ENCODE assay signal across 26 cellular contexts in genomic region chr1:31652891-31653489, GRCh38. TPM values are rescaled to one million over a fixed set of nuclear protein-coding genes. Genes with fewer than 3 reads are reported as not detected.
A peak's percentile ranks its signal among the peaks of the same experiment; 100 is the strongest.
DNase-seq lines count a peak whose midpoint lies in the region; ATAC-seq and TF ChIP-seq lines count a peak whose summit lies in the region.
"Had no signal": no experiment of that assay in that cellular context is flagged by ENCODE, and none has a peak within 500 bp of the region (broad histone marks: within the 10 kb centered on the region; RNA-seq: fewer than 3 reads in every experiment).

No MANE protein-coding gene starts in this region.

- H4K20me1 ChIP-seq in neural cell (ENCODE audit: insufficient read depth), result no peaks in the 10 kb centered on the region

- peak overlapping the region; percentile 23 for H3K4me2 ChIP-seq in neural cell (ENCODE audit: low read length)
- H3K4me2 ChIP-seq: PC-9 had no signal

- DNase-seq in dorsolateral prefrontal cortex (no peak), lower lobe of right lung (no peak), upper lobe of right lung (no peak), NCI-H1930 (lab: John Stamatoyannopoulos, UW) (no peak), hippocampal formation (lab: John Stamatoyannopoulos, UW) (no peak)
- no peak for DNase-seq in activated T-cell treated with anti-CD3 and anti-CD28 coated beads, Interleukin-2, amount 50 U/mL, for 48 hours
- DNase-seq: C1 segment of cervical spinal cord, COR-L47, DMS53, Karpas-422, NCI-H1092, NCI-H1417 treated with DMSO at 0.1 percent for 48 hours, NCI-H187, NCI-H446 treated with DMSO at 0.1 percent for 48 hours, NCI-H526 treated with DMSO at 0.1 percent for 48 hours, PC-9 had no signal

- no peaks in the 10 kb centered on the region for H3K79me2 ChIP-seq in neural cell (replicated peaks; ENCODE audit: insufficient read depth, low read length)

- H3K9ac ChIP-seq in neural cell (ENCODE audit: low read length), result peak overlapping the region; percentile 68

- ATAC-seq in lower lobe of right lung (peak; percentile 75 to 86), upper lobe of right lung (peak; percentile 83)
- ATAC-seq: HCT116, Right ventricle myocardium inferior had no signal

- H2AFZ ChIP-seq in neural cell (ENCODE audit: low read depth, low read length), result no peak overlapping the region
- H2AFZ ChIP-seq: PC-9 had no signal

- TF ChIP-seq CTCF in dorsolateral prefrontal cortex (IDR thresholded peaks at IDR 0.05 in 54 of 56, conservative IDR thresholded peaks at IDR 0.05 in 2 of 56; ENCODE audit: low read depth in 1 of 56, partially characterized antibody in 56 of 56) (no peak), lower lobe of right lung (IDR thresholded peaks at IDR 0.05) (no peak), neural cell (IDR thresholded peaks at IDR 0.05; ENCODE audit: poor library complexity, severe bottlenecking) (no peak), upper lobe of right lung (IDR thresholded peaks at IDR 0.05) (no peak)

- H3K36me3 ChIP-seq in lower lobe of right lung (no peaks in the 10 kb centered on the region), neural cell (ENCODE audit: insufficient read depth, low read length) (no peaks in the 10 kb centered on the region), upper lobe of right lung (no peaks in the 10 kb centered on the region)

- H3K27ac ChIP-seq in dorsolateral prefrontal cortex (peak overlapping the region in 38 of 59 donors; percentile 2 to 75 (median 60)), lower lobe of right lung (no peak overlapping the region), neural cell (ENCODE audit: low read length) (peak overlapping the region; percentile 94), upper lobe of right lung (no peak overlapping the region)
- H3K27ac ChIP-seq: HL-60, PC-9 had no signal

- peaks cover 3% of the 10 kb centered on the region for H3F3A ChIP-seq in neural cell (ENCODE audit: insufficient read depth, low read length, poor library complexity, severe bottlenecking)

- H3K9me2 ChIP-seq in neural cell (ENCODE audit: insufficient read depth, low read length), result no peaks in the 10 kb centered on the region

- no peaks in the 10 kb centered on the region for H3K9me3 ChIP-seq in lower lobe of right lung
- no peaks in the 10 kb centered on the region for H3K9me3 ChIP-seq in neural cell (ENCODE audit: low read length)
- no peaks in the 10 kb centered on the region for H3K9me3 ChIP-seq in upper lobe of right lung

- H3K4me3 ChIP-seq in dorsolateral prefrontal cortex (no peak overlapping the region), lower lobe of right lung (no peak overlapping the region), neural cell (ENCODE audit: low read length) (peak overlapping the region; percentile 57), upper lobe of right lung (no peak overlapping the region)
- H3K4me3 ChIP-seq: PC-9 had no signal

- H3K27me3 ChIP-seq in dorsolateral prefrontal cortex (no peaks in the 10 kb centered on the region), lower lobe of right lung (ENCODE audit: low read depth) (no peaks in the 10 kb centered on the region), neural cell (ENCODE audit: insufficient read depth, low read depth, low read length) (no peaks in the 10 kb centered on the region), upper lobe of right lung (no peaks in the 10 kb centered on the region)

- no peak for TF ChIP-seq RAD21 in neural cell (conservative IDR thresholded peaks at IDR 0.05)

- no peak for TF ChIP-seq EP300 in neural cell (conservative IDR thresholded peaks at IDR 0.05; ENCODE audit: poor library complexity, severe bottlenecking)

- H3K4me1 ChIP-seq in lower lobe of right lung (no peaks in the 10 kb centered on the region), upper lobe of right lung (no peaks in the 10 kb centered on the region)

- intact Hi-C loops in dorsolateral prefrontal cortex (cut with DNase I), result loop anchor here in 1 of 2 donors (10.0 kb wide), 1 partner anchor 312 kb away; no protein-coding TSS in a partner anchor
- intact Hi-C loops in lower lobe of right lung (cut with DNase I), result no loop called here
- intact Hi-C loops in upper lobe of right lung (cut with DNase I), result no loop called here

TF ChIP-seq in neural cell, 6 proteins besides CTCF, POLR2A, EP300 and RAD21:
- no peak for TF ChIP-seq TAF1 (IDR thresholded peaks at IDR 0.05; ENCODE audit: low read depth)
- no peak for TF ChIP-seq EZH2 (IDR thresholded peaks at IDR 0.05; ENCODE audit: borderline replicate concordance, insufficient read depth, low read length, poor library complexity, severe bottlenecking)
- TF ChIP-seq POLR2AphosphoS5 (IDR thresholded peaks at IDR 0.05), result no peak
- no peak for TF ChIP-seq SMC3 (conservative IDR thresholded peaks at IDR 0.05; ENCODE audit: poor library complexity)
- TF ChIP-seq, protein P1, sequence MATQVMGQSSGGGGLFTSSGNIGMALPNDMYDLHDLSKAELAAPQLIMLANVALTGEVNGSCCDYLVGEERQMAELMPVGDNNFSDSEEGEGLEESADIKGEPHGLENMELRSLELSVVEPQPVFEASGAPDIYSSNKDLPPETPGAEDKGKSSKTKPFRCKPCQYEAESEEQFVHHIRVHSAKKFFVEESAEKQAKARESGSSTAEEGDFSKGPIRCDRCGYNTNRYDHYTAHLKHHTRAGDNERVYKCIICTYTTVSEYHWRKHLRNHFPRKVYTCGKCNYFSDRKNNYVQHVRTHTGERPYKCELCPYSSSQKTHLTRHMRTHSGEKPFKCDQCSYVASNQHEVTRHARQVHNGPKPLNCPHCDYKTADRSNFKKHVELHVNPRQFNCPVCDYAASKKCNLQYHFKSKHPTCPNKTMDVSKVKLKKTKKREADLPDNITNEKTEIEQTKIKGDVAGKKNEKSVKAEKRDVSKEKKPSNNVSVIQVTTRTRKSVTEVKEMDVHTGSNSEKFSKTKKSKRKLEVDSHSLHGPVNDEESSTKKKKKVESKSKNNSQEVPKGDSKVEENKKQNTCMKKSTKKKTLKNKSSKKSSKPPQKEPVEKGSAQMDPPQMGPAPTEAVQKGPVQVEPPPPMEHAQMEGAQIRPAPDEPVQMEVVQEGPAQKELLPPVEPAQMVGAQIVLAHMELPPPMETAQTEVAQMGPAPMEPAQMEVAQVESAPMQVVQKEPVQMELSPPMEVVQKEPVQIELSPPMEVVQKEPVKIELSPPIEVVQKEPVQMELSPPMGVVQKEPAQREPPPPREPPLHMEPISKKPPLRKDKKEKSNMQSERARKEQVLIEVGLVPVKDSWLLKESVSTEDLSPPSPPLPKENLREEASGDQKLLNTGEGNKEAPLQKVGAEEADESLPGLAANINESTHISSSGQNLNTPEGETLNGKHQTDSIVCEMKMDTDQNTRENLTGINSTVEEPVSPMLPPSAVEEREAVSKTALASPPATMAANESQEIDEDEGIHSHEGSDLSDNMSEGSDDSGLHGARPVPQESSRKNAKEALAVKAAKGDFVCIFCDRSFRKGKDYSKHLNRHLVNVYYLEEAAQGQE (IDR thresholded peaks at IDR 0.05; ENCODE audit: borderline replicate concordance), result no peak
- TF ChIP-seq MXI1 (conservative IDR thresholded peaks at IDR 0.05; ENCODE audit: poor library complexity, severe bottlenecking), result no peak

RNA-seq across cellular contexts. Expression of gene PEF1, which starts 8.3 kb away (rescaled TPM):
- 10 to 100 TPM; 41.8 to 80.3 (median 60.8) TPM for total RNA-seq in dorsolateral prefrontal cortex
- 61.6 TPM for total RNA-seq in lower lobe of right lung
- 48.2 and 51.1 TPM in 2 replicates for polyA plus RNA-seq in neural cell
- polyA minus RNA-seq in neural cell, result 36.1 and 41.9 TPM in 2 replicates
- total RNA-seq in upper lobe of right lung, result 69.9 TPM

RNA-seq across cellular contexts. Expression of gene HCRTR1, which starts 35.5 kb away (rescaled TPM):
- total RNA-seq in dorsolateral prefrontal cortex (1 to 10 TPM in 8 of 120 experiments, under 1 TPM in 41, not detected in 71; 0.22 to 1.4 (median 0.52) TPM), lower lobe of right lung (not detected), upper lobe of right lung (not detected)
- 0.34 and 0.37 TPM in 2 replicates for polyA plus RNA-seq in neural cell
- 0.35 TPM in 1 of 2 replicates, not detected in the other for polyA minus RNA-seq in neural cell
- total RNA-seq: A673; CD4-positive, alpha-beta memory T cell; Daoy; H4; PC-9; RPMI7951; SK-MEL-5 had no signal
- polyA plus RNA-seq: CD4-positive, alpha-beta memory T cell had no signal

RNA-seq across cellular contexts. Expression of gene COL16A1, which starts 50.8 kb away (rescaled TPM):
- total RNA-seq in dorsolateral prefrontal cortex (100 to 1,000 TPM in 60 of 120 experiments, 10 to 100 TPM in 60; 24.6 to 285 (median 97.8) TPM), lower lobe of right lung (11.8 TPM), upper lobe of right lung (28.9 TPM)
- polyA plus RNA-seq in neural cell, result 3.4 and 4.4 TPM in 2 replicates
- 1.5 and 2.1 TPM in 2 replicates for polyA minus RNA-seq in neural cell
- total RNA-seq: CD4-positive, alpha-beta memory T cell had no signal
- polyA plus RNA-seq: CD4-positive, alpha-beta memory T cell had no signal

Comparison
In these comparisons a context has a peak if more than half of its experiments do, and no peak if none do; other contexts are left out.
1. H3K27ac ChIP-seq: peak in dorsolateral prefrontal cortex (38 of 59) and neural cell (single experiment); none in lower lobe of right lung (single experiment) and upper lobe of right lung (single experiment).